Comparison of ENCODE assay signal across 8 cellular contexts in the genomic region with DNA sequence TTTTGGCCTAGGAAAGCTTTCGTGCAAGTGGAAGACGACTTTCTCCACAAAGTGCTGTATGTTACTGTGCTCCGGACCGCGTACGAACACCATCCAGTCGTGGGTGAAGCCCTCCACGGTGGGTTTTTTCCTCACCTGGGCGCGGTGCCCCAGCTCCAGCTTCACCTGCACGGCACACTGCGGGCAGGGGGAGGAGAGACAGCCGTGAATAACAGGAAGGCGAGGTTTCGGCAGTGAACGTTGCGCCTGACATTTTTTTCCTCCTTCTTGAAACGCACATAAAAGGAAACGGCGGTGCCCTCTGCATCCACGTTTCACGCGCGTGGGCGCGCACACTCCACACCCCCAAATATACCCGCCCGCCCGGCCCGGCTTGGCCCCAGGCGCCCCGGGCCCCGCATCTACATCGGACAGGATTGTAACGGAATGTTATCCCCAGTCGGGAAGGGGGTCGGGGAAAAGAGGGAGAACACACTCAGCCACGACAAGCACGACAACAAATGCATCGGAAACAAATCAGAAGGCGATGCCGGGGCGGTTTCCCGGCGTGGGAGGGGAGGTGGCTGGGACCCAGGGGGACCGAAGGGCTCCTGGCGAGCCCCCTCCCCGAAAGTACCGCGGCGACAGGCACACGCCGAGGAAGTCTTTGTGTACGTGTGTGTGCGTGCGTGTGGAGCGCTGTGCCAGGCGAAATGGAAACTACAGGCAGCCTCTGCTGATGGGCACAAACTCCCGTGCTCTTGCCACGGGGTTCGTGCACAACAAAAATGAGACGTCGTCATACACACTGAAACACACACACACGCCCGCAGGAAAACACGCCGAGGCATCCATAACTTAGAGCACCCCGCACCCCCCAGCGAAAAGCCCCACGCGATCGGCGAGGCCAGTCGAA. TPM values are rescaled to one million over a fixed set of nuclear protein-coding genes. Genes with fewer than 3 reads are reported as not detected.
DNase-seq lines count a peak whose midpoint lies in the region; ATAC-seq and TF ChIP-seq lines count a peak whose summit lies in the region.

No MANE protein-coding gene starts in this region.

- H3K27me3 Mint-ChIP-seq in activated B cell treated with CpG ODN at 0.5 μM for 24 hours, result peaks cover 17% of the 10 kb centered on the region

- TF ChIP-seq CTCF in 22Rv1 (IDR thresholded peaks at IDR 0.05) (no peak), activated B cell treated with CpG ODN at 0.5 μM for 24 hours (IDR thresholded peaks at IDR 0.05) (no peak)

- H3K4me3 Mint-ChIP-seq in activated B cell treated with CpG ODN at 0.5 μM for 24 hours, result peak overlapping the region; percentile 92

- no peaks in the 10 kb centered on the region for H3K9me3 ChIP-seq in HAP-1

- peak overlapping the region; percentile 59 for H3K27ac Mint-ChIP-seq in activated B cell treated with CpG ODN at 0.5 μM for 24 hours

- H3K27ac ChIP-seq in 22Rv1 (peak overlapping the region; percentile 83), layer of hippocampus (ENCODE audit: low read depth, low read length) (peak overlapping the region; percentile 77)

- ATAC-seq in activated B cell treated with CpG ODN at 0.5 μM for 24 hours (ENCODE audit: low read depth), result no peak

- H3K4me3 ChIP-seq in HAP-1, result peak overlapping the region; percentile 63

- H3K27me3 ChIP-seq in HAP-1 (ENCODE audit: low read depth) (peaks cover 3% of the 10 kb centered on the region; the same call in 1 of the 2 replicates), layer of hippocampus (ENCODE audit: control insufficient read depth, insufficient read depth, low read length) (no peaks in the 10 kb centered on the region)

- CTCF ChIA-PET in activated B cell treated with CpG ODN at 0.5 μM for 24 hours (lab: Charles Lee), result interaction anchor here (0.9 to 2.1 kb wide), 2 partner anchors 320 to 321 kb away, joined by 3 to 14 read pairs; no protein-coding TSS in a partner anchor

- peaks cover 4% of the 10 kb centered on the region for H3K36me3 Mint-ChIP-seq in activated B cell treated with CpG ODN at 0.5 μM for 24 hours (ENCODE audit: low read depth)

- peaks cover 37% of the 10 kb centered on the region for H3K4me1 Mint-ChIP-seq in activated B cell treated with CpG ODN at 0.5 μM for 24 hours

- intact Hi-C loops in activated B cell treated with CpG ODN at 0.5 μM for 24 hours (cut with micrococcal nuclease), result loop anchor here (1.0 to 10.0 kb wide), 9 partner anchors 16 to 1624 kb away; a partner anchor contains a TSS

- POLR2A ChIA-PET in activated B cell treated with CpG ODN at 0.5 μM for 24 hours (lab: Charles Lee), result interaction anchor here (1.3 to 2.1 kb wide), 2 partner anchors 20 to 63 kb away, joined by 4 to 22 read pairs; a partner anchor contains a TSS

- in situ Hi-C loops in HAP-1 (cut with MboI; ENCODE audit: low sequenced_read_pairs), result no loop called here

- DNase-seq in HAP-1 (ENCODE audit: low spot score in 2 of 2) (peak in 1 of 2 experiments; percentile 33), activated B cell treated with CpG ODN at 0.5 μM for 24 hours (peak; percentile 36), cerebellar cortex (ENCODE audit: low spot score) (peak; percentile 35), NCI-H2107 treated with DMSO at 0.1 percent for 48 hours (lab: John Stamatoyannopoulos, UW; ENCODE audit: unreplicated experiment) (no peak), NCI-H1436 treated with DMSO at 0.1 percent for 48 hours (lab: John Stamatoyannopoulos, UW) (no peak)
- peak; percentile 48 for DNase-seq in stimulated activated CD4-positive, alpha-beta T cell treated with anti-CD3 and anti-CD28 coated beads, Interleukin-1b, Interleukin-23, amount 100 ng/mL, for 48 hours

- H3K9me3 Mint-ChIP-seq in activated B cell treated with CpG ODN at 0.5 μM for 24 hours, result no peaks in the 10 kb centered on the region

- H3K4me1 ChIP-seq in HAP-1, result peaks cover 36% of the 10 kb centered on the region

- no peaks in the 10 kb centered on the region for H3K36me3 ChIP-seq in HAP-1 (replicated peaks)

RNA-seq across cellular contexts. Expression of a gene that starts 1.4 kb away (rescaled TPM):
- total RNA-seq in activated B cell treated with CpG ODN at 0.5 μM for 24 hours, result 1.4 and 1.5 TPM in 2 replicates

Comparison
In these comparisons a context has a peak if more than half of its experiments do, and no peak if none do; other contexts are left out.
1. DNase-seq: peak in activated B cell treated with CpG ODN at 0.5 μM for 24 hours (single experiment), cerebellar cortex (single experiment) and stimulated activated CD4-positive, alpha-beta T cell treated with anti-CD3 and anti-CD28 coated beads, Interleukin-1b, Interleukin-23, amount 100 ng/mL, for 48 hours (single experiment); none in NCI-H2107 treated with DMSO at 0.1 percent for 48 hours (single experiment) and NCI-H1436 treated with DMSO at 0.1 percent for 48 hours (single experiment).